Comparison of ENCODE assay signal across 1 cellular context in the genomic region with DNA sequence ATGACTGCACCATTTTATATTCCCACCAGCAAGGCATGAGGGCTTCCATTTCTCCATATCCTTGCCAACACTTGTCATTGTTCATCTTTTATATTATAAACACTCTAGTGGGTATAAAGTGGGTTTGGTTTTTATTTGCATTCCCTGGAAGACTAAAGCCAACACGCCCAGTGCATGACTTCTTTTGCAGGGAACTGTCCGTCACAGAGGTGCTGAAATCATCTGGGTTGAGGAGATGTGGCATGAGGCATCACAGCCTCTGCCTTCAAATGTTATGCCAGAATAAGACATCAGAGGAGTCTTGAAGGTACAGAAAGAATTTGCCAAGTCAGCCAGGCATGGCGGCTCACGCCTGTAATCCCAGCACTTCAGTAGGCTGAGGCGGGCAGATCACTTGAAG.
TF ChIP-seq lines count a peak whose summit lies in the region.

No MANE protein-coding gene starts in this region.

TF ChIP-seq in HepG2, 621 proteins besides CTCF, POLR2A, EP300 and RAD21 (continued from another document and continues in another):
- TF ChIP-seq SKIL (CRISPR knock-in tag; IDR thresholded peaks at IDR 0.05; ENCODE audit: borderline replicate concordance) = no peak
- TF ChIP-seq ZNF30 (CRISPR knock-in tag; IDR thresholded peaks at IDR 0.05) = no peak
- TF ChIP-seq, protein P1, sequence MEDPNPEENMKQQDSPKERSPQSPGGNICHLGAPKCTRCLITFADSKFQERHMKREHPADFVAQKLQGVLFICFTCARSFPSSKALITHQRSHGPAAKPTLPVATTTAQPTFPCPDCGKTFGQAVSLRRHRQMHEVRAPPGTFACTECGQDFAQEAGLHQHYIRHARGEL (CRISPR knock-in tag; IDR thresholded peaks at IDR 0.05) = no peak
- no peak for TF ChIP-seq ZNF780A (CRISPR knock-in tag; IDR thresholded peaks at IDR 0.05)
- TF ChIP-seq MYC (CRISPR knock-in tag; IDR thresholded peaks at IDR 0.05; ENCODE audit: borderline replicate concordance) = no peak
- TF ChIP-seq MED13 (CRISPR knock-in tag; IDR thresholded peaks at IDR 0.05) = no peak
- TF ChIP-seq, protein P2, sequence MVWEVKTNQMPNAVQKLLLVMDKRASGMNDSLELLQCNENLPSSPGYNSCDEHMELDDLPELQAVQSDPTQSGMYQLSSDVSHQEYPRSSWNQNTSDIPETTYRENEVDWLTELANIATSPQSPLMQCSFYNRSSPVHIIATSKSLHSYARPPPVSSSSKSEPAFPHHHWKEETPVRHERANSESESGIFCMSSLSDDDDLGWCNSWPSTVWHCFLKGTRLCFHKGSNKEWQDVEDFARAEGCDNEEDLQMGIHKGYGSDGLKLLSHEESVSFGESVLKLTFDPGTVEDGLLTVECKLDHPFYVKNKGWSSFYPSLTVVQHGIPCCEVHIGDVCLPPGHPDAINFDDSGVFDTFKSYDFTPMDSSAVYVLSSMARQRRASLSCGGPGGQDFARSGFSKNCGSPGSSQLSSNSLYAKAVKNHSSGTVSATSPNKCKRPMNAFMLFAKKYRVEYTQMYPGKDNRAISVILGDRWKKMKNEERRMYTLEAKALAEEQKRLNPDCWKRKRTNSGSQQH (CRISPR knock-in tag; IDR thresholded peaks at IDR 0.05; ENCODE audit: low read depth) = no peak
- peak; percentile 76; the same call in 1 of the 2 replicates for TF ChIP-seq ZNF232 (CRISPR knock-in tag; IDR thresholded peaks at IDR 0.05; ENCODE audit: borderline replicate concordance)
- no peak for TF ChIP-seq CBX2 (IDR thresholded peaks at IDR 0.05; ENCODE audit: low read depth, low read length)
- no peak for TF ChIP-seq CBX2 (CRISPR knock-in tag; IDR thresholded peaks at IDR 0.05; ENCODE audit: low read depth)
- TF ChIP-seq ZNF644 (CRISPR knock-in tag; IDR thresholded peaks at IDR 0.05; ENCODE audit: low read depth) = 0 out of 2 replicates have a peak, but pooled peaks have one; percentile 51
- TF ChIP-seq ZNF24 (IDR thresholded peaks at IDR 0.05) = no peak
- TF ChIP-seq ZKSCAN5 (CRISPR knock-in tag; IDR thresholded peaks at IDR 0.05) = no peak
- no peak for TF ChIP-seq ZNF513 (CRISPR knock-in tag; conservative IDR thresholded peaks at IDR 0.05)
- no peak for TF ChIP-seq ZFP90 (CRISPR knock-in tag; IDR thresholded peaks at IDR 0.05; ENCODE audit: borderline replicate concordance)
- TF ChIP-seq NR2F2 (IDR thresholded peaks at IDR 0.05; ENCODE audit: borderline replicate concordance, low read depth) = no peak
- no peak for TF ChIP-seq GABPA (IDR thresholded peaks at IDR 0.05; ENCODE audit: low read depth, low read length)
- no peak for TF ChIP-seq GABPA (CRISPR knock-in tag; IDR thresholded peaks at IDR 0.05; ENCODE audit: low read depth)
- TF ChIP-seq PRDM10 (CRISPR knock-in tag; IDR thresholded peaks at IDR 0.05; ENCODE audit: low read depth) = no peak
- TF ChIP-seq MIXL1 (CRISPR knock-in tag; IDR thresholded peaks at IDR 0.05) = 0 out of 2 replicates have a peak, but pooled peaks have one; percentile 45
- TF ChIP-seq SP5 (CRISPR knock-in tag; IDR thresholded peaks at IDR 0.05; ENCODE audit: borderline replicate concordance, low read depth) = no peak
- no peak for TF ChIP-seq ZNF225 (CRISPR knock-in tag; IDR thresholded peaks at IDR 0.05)
- no peak for TF ChIP-seq KDM5B (CRISPR knock-in tag; IDR thresholded peaks at IDR 0.05; ENCODE audit: borderline replicate concordance)
- TF ChIP-seq GABPB1 (CRISPR knock-in tag; IDR thresholded peaks at IDR 0.05) = no peak
- peak; percentile 37; the same call in 1 of the 2 replicates for TF ChIP-seq TFE3 (CRISPR knock-in tag; IDR thresholded peaks at IDR 0.05)
- no peak for TF ChIP-seq ZNF121 (CRISPR knock-in tag; IDR thresholded peaks at IDR 0.05)
- peak; percentile 52; the same call in 1 of the 2 replicates for TF ChIP-seq STAT5B (CRISPR knock-in tag; IDR thresholded peaks at IDR 0.05)
- TF ChIP-seq GTF2F1 (IDR thresholded peaks at IDR 0.05; ENCODE audit: low read length) = no peak
- TF ChIP-seq ZNF180 (CRISPR knock-in tag; IDR thresholded peaks at IDR 0.05; ENCODE audit: borderline replicate concordance, low read depth) = no peak
- no peak for TF ChIP-seq U2AF2 (IDR thresholded peaks at IDR 0.05; ENCODE audit: low read depth, low read length)
- no peak for TF ChIP-seq ZNF10 (CRISPR knock-in tag; IDR thresholded peaks at IDR 0.05; ENCODE audit: borderline replicate concordance, low read depth)
- no peak for TF ChIP-seq NR0B2 (CRISPR knock-in tag; IDR thresholded peaks at IDR 0.05)
- TF ChIP-seq, protein P3, sequence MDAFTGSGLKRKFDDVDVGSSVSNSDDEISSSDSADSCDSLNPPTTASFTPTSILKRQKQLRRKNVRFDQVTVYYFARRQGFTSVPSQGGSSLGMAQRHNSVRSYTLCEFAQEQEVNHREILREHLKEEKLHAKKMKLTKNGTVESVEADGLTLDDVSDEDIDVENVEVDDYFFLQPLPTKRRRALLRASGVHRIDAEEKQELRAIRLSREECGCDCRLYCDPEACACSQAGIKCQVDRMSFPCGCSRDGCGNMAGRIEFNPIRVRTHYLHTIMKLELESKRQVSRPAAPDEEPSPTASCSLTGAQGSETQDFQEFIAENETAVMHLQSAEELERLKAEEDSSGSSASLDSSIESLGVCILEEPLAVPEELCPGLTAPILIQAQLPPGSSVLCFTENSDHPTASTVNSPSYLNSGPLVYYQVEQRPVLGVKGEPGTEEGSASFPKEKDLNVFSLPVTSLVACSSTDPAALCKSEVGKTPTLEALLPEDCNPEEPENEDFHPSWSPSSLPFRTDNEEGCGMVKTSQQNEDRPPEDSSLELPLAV (CRISPR knock-in tag; conservative IDR thresholded peaks at IDR 0.05; ENCODE audit: low read depth) = no peak
- no peak for TF ChIP-seq ZNF484 (CRISPR knock-in tag; IDR thresholded peaks at IDR 0.05; ENCODE audit: borderline replicate concordance, low read depth)
- no peak for TF ChIP-seq ZZZ3 (CRISPR knock-in tag; IDR thresholded peaks at IDR 0.05; ENCODE audit: borderline replicate concordance)
- TF ChIP-seq ZNF350 (CRISPR knock-in tag; IDR thresholded peaks at IDR 0.05; ENCODE audit: borderline replicate concordance, low read depth) = no peak
- TF ChIP-seq ZNF564 (CRISPR knock-in tag; IDR thresholded peaks at IDR 0.05) = no peak
- no peak for TF ChIP-seq ZGPAT (CRISPR knock-in tag; IDR thresholded peaks at IDR 0.05)
- TF ChIP-seq BRCA1 (CRISPR knock-in tag; IDR thresholded peaks at IDR 0.05) = peak; percentile 41; the same call in 1 of the 2 replicates
- TF ChIP-seq ZNF235 (CRISPR knock-in tag; IDR thresholded peaks at IDR 0.05; ENCODE audit: borderline replicate concordance) = no peak
- no peak for TF ChIP-seq ZNF740 (CRISPR knock-in tag; IDR thresholded peaks at IDR 0.05)
- no peak for TF ChIP-seq NFE2L1 (CRISPR knock-in tag; IDR thresholded peaks at IDR 0.05; ENCODE audit: borderline replicate concordance)
- TF ChIP-seq SIX4 (CRISPR knock-in tag; IDR thresholded peaks at IDR 0.05) = no peak
- no peak for TF ChIP-seq ZMAT3 (CRISPR knock-in tag; conservative IDR thresholded peaks at IDR 0.05)
- TF ChIP-seq KDM5A (IDR thresholded peaks at IDR 0.05; ENCODE audit: borderline replicate concordance, low read length) = no peak
- no peak for TF ChIP-seq SNRNP70 (IDR thresholded peaks at IDR 0.05; ENCODE audit: low read depth, low read length)
- 0 out of 2 replicates have a peak, but pooled peaks have one; percentile 29 for TF ChIP-seq ZNF124 (CRISPR knock-in tag; IDR thresholded peaks at IDR 0.05)
- no peak for TF ChIP-seq ZNF280B (CRISPR knock-in tag; IDR thresholded peaks at IDR 0.05; ENCODE audit: borderline replicate concordance)
- no peak for TF ChIP-seq ARID2 (CRISPR knock-in tag; IDR thresholded peaks at IDR 0.05; ENCODE audit: borderline replicate concordance)
- TF ChIP-seq ZNF550 (CRISPR knock-in tag; IDR thresholded peaks at IDR 0.05; ENCODE audit: borderline replicate concordance) = no peak
- TF ChIP-seq CHD2 (IDR thresholded peaks at IDR 0.05; ENCODE audit: low read depth, low read length) = no peak
